In the genomic region with DNA sequence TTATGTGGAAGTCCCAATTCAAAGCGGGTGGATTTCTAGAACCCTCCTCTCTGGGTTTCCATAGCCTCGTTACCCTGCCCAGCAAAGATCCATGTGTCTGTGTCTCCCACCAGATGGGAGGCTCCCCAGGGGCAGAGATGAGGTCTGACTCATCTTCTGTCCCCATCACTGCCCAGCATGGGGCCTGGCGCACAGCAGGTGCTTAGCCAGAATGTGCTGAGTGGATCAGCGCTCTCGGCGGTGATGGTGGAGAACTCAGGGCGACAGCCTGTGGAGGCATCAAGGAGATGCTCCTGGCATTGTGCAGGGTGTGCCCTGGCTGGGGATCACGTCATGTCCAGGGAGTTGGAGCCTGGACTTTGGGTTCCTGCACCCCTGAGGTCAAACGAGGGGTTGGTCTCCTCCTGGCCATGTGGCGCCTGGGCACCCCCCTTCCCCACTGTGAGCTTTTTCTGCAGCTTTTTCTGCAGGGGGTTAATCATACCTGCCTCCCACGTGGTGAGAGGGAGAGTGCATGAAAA, we compare ENCODE assay signal across 14 cellular contexts. TPM values are rescaled to one million over a fixed set of nuclear protein-coding genes. Genes with fewer than 3 reads are reported as not detected.
A peak's percentile ranks its signal among the peaks of the same experiment; 100 is the strongest.
DNase-seq lines count a peak whose midpoint lies in the region; TF ChIP-seq lines count a peak whose summit lies in the region.
"Had no signal": no experiment of that assay in that cellular context is flagged by ENCODE, and none has a peak within 500 bp of the region (broad histone marks: within the 10 kb centered on the region; RNA-seq: fewer than 3 reads in every experiment).

No MANE protein-coding gene starts in this region.

- no peak overlapping the region for H3K4me3 Mint-ChIP-seq in osteocyte (ENCODE audit: unreplicated experiment)
- H3K4me3 Mint-ChIP-seq: CD8-positive, alpha-beta memory T cell had no signal

- no peak overlapping the region for H3K27ac Mint-ChIP-seq in osteocyte (ENCODE audit: unreplicated experiment)
- H3K27ac Mint-ChIP-seq: CD8-positive, alpha-beta memory T cell had no signal

- in situ Hi-C loops in GM13976 (cut with MboI; ENCODE audit: low sequenced_read_pairs, unreplicated experiment) = no loop called here

- H3K27me3 Mint-ChIP-seq in osteocyte (ENCODE audit: unreplicated experiment) = no peaks in the 10 kb centered on the region

- H3K9me3 Mint-ChIP-seq in osteocyte (ENCODE audit: unreplicated experiment) = no peaks in the 10 kb centered on the region
- H3K9me3 Mint-ChIP-seq: CD8-positive, alpha-beta memory T cell had no signal

- intact Hi-C loops in head of caudate nucleus (cut with DNase I) = no loop called here

- no peaks in the 10 kb centered on the region for H3K4me1 Mint-ChIP-seq in osteocyte (ENCODE audit: unreplicated experiment)
- H3K4me1 Mint-ChIP-seq: CD8-positive, alpha-beta memory T cell had no signal

- no peak for TF ChIP-seq CTCF in osteocyte (IDR thresholded peaks at IDR 0.05)
- TF ChIP-seq CTCF in GM13976 (IDR thresholded peaks at IDR 0.05; ENCODE audit: borderline replicate concordance, control extremely low read depth, extremely low read depth, insufficient read depth, missing control alignments) = no peak

- DNase-seq in A172 (ENCODE audit: low spot score) (peak; percentile 57), COLO668 (lab: John Stamatoyannopoulos, UW; ENCODE audit: unreplicated experiment) (peak; percentile 20), NCI-H69 (lab: John Stamatoyannopoulos, UW) (peak; percentile 25), osteocyte (ENCODE audit: extremely low spot score, unreplicated experiment) (peak; percentile 72), D341Med (ENCODE audit: low spot score) (no peak), head of caudate nucleus (no peak), GM13976 (ENCODE audit: low spot score) (no peak)
- DNase-seq: CD8-positive, alpha-beta memory T cell; DMS 273 treated with DMSO at 0.1 percent for 48 hours; NCI-H1048; NCI-H1694; SIG-M5 had no signal

- H3K36me3 Mint-ChIP-seq in osteocyte (ENCODE audit: unreplicated experiment) = no peaks in the 10 kb centered on the region
- H3K36me3 Mint-ChIP-seq: CD8-positive, alpha-beta memory T cell had no signal

RNA-seq across cellular contexts. Expression of a gene that starts 46.1 kb away (rescaled TPM):
- total RNA-seq in A172 (2014; rRNA removed; shearing (Covaris generic)) = not detected in 2 replicates
- not detected in 2 replicates for total RNA-seq in osteocyte
- total RNA-seq: CD8-positive, alpha-beta memory T cell; Daoy; NCI-H460 had no signal

RNA-seq across cellular contexts. Expression of a gene that starts 56.5 kb away (rescaled TPM):
- total RNA-seq in A172 (2014; rRNA removed; shearing (Covaris generic)) = not detected in 2 replicates
- not detected in 2 replicates for total RNA-seq in osteocyte
- total RNA-seq: CD8-positive, alpha-beta memory T cell; Daoy; NCI-H460 had no signal

Comparison
In these comparisons a context has a peak if more than half of its experiments do, and no peak if none do; other contexts are left out.
1. DNase-seq: peak in A172 (single experiment), COLO668 (single experiment), NCI-H69 (single experiment) and osteocyte (single experiment); none in D341Med (single experiment), head of caudate nucleus (0 of 42) and GM13976 (single experiment).